8 cellular contexts compared by ENCODE assay signal in the genomic region with DNA sequence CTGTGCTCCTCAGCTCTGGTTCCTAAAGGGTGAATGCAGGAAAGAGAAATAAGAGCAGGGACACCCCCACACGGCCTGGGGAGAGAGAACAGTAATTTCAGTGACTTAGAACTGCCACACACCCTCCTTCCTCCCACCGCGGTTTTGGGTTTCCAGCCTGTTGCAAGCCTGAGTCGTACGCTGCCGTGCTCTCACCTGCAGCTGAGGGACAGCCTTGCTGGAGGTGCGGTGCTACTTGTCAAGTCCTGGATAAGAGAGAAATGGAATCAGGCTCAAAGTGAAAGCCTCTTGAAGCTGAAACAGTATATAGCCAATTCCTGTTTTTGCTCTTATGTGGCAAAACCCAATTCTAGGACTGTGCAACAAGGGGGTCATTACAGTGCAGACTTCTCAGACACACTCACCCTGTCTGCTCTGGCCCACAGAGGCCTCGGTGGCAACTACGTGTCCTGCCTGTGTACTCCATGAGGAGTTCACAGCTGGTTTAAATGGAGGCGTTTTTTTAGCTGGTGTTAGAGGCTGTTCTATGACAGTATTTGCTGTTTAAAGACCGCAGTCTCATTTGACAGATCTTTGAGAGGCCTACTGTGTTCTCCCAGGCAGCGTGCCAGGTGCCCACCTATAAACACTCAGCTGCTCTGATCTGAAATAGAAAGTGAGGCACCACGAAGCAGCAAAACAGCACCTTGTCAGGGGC. TPM values are rescaled to one million over a fixed set of nuclear protein-coding genes. Genes with fewer than 3 reads are reported as not detected.
DNase-seq lines count a peak whose midpoint lies in the region; ATAC-seq lines count a peak whose summit lies in the region.

No MANE protein-coding gene starts in this region.

- H3K27ac Mint-ChIP-seq in T-cell, result peak overlapping the region; percentile 90 to 95
- peak overlapping the region; percentile 85 for H3K27ac Mint-ChIP-seq in activated naive CD8-positive, alpha-beta T cell treated with anti-CD3 and anti-CD28 coated beads, Interleukin-2, amount 50 U/mL, for 24 hours
- peak overlapping the region; percentile 96 for H3K27ac Mint-ChIP-seq in stimulated activated effector memory CD8-positive, alpha-beta T cell treated with anti-CD3 and anti-CD28 coated beads, Interleukin-12 subunit alpha, Interleukin-12 subunit beta, amount 100 ng/mL, for 72 hours

- H3K36me3 ChIP-seq in mucosa of rectum (ENCODE audit: control insufficient read depth in 2 of 2, insufficient read depth in 2 of 2, low read length in 2 of 2), result peaks cover 11 to 18% of the 10 kb centered on the region in 2 donors

- H3K27ac ChIP-seq in mucosa of rectum (ENCODE audit: low read depth in 2 of 2, low read length in 2 of 2), result peak overlapping the region; percentile 19 to 60

- no peaks in the 10 kb centered on the region for H3K27me3 ChIP-seq in mucosa of rectum (ENCODE audit: control insufficient read depth in 2 of 2, insufficient read depth in 2 of 2, low read length in 2 of 2)

- no peak overlapping the region for H3K9ac ChIP-seq in mucosa of rectum (ENCODE audit: low read depth in 1 of 2, low read length in 2 of 2)

- no peaks in the 10 kb centered on the region for H3K27me3 Mint-ChIP-seq in T-cell
- H3K27me3 Mint-ChIP-seq in activated naive CD8-positive, alpha-beta T cell treated with anti-CD3 and anti-CD28 coated beads, Interleukin-2, amount 50 U/mL, for 24 hours, result no peaks in the 10 kb centered on the region

- peaks cover 78 to 88% (median 84%) of the 10 kb centered on the region in 3 donors for H3K4me1 Mint-ChIP-seq in T-cell
- peaks cover 82% of the 10 kb centered on the region for H3K4me1 Mint-ChIP-seq in activated naive CD8-positive, alpha-beta T cell treated with anti-CD3 and anti-CD28 coated beads, Interleukin-2, amount 50 U/mL, for 24 hours
- peaks cover 88% of the 10 kb centered on the region for H3K4me1 Mint-ChIP-seq in stimulated activated effector memory CD8-positive, alpha-beta T cell treated with anti-CD3 and anti-CD28 coated beads, Interleukin-12 subunit alpha, Interleukin-12 subunit beta, amount 100 ng/mL, for 72 hours

- CTCF ChIA-PET in T-cell (lab: Charles Lee), result interaction anchor here (0.6 to 3.5 kb wide), 14 partner anchors 10 to 78 kb away, joined by 3 to 24 read pairs (median 5); no protein-coding TSS in a partner anchor

- H3K4me3 Mint-ChIP-seq in T-cell, result peak overlapping the region; percentile 62 to 71 (median 66)
- H3K4me3 Mint-ChIP-seq in activated naive CD8-positive, alpha-beta T cell treated with anti-CD3 and anti-CD28 coated beads, Interleukin-2, amount 50 U/mL, for 24 hours, result peak overlapping the region; percentile 46
- H3K4me3 Mint-ChIP-seq in stimulated activated effector memory CD8-positive, alpha-beta T cell treated with anti-CD3 and anti-CD28 coated beads, Interleukin-12 subunit alpha, Interleukin-12 subunit beta, amount 100 ng/mL, for 72 hours, result peak overlapping the region; percentile 62

- peak overlapping the region in 1 of 2 donors; percentile 33 for H3K4me3 ChIP-seq in mucosa of rectum (ENCODE audit: low read length in 2 of 2)

- DNase-seq in T-cell (peak; percentile 50 to 85 (median 78)), NCI-H82 treated with DMSO at 0.1 percent for 48 hours (lab: John Stamatoyannopoulos, UW; ENCODE audit: unreplicated experiment) (no peak)
- DNase-seq in activated naive CD8-positive, alpha-beta T cell treated with anti-CD3 and anti-CD28 coated beads, Interleukin-2, amount 50 U/mL, for 24 hours, result peak; percentile 82
- peak; percentile 60 to 88 for DNase-seq in stimulated activated effector memory CD8-positive, alpha-beta T cell treated with anti-CD3 and anti-CD28 coated beads, Interleukin-12 subunit alpha, Interleukin-12 subunit beta, amount 100 ng/mL, for 72 hours (ENCODE audit: low spot score in 2 of 2)

- H3K9me3 Mint-ChIP-seq in T-cell, result no peaks in the 10 kb centered on the region
- no peaks in the 10 kb centered on the region for H3K9me3 Mint-ChIP-seq in activated naive CD8-positive, alpha-beta T cell treated with anti-CD3 and anti-CD28 coated beads, Interleukin-2, amount 50 U/mL, for 24 hours
- H3K9me3 Mint-ChIP-seq in stimulated activated effector memory CD8-positive, alpha-beta T cell treated with anti-CD3 and anti-CD28 coated beads, Interleukin-12 subunit alpha, Interleukin-12 subunit beta, amount 100 ng/mL, for 72 hours, result no peaks in the 10 kb centered on the region

- no peaks in the 10 kb centered on the region for H3K9me3 ChIP-seq in mucosa of rectum (ENCODE audit: control insufficient read depth in 2 of 2, low read length in 2 of 2)

- peaks cover 20 to 36% of the 10 kb centered on the region in 2 donors for H3K4me1 ChIP-seq in mucosa of rectum (ENCODE audit: control insufficient read depth in 2 of 2, insufficient read depth in 2 of 2, low read length in 2 of 2)

- POLR2A ChIA-PET in T-cell (lab: Charles Lee), result interaction anchor here (0.6 to 2.6 kb wide), 11 partner anchors 13 to 1888 kb away, joined by 3 to 13 read pairs (median 4); no protein-coding TSS in a partner anchor

- peaks cover 24% of the 10 kb centered on the region for H3K36me3 Mint-ChIP-seq in T-cell
- peaks cover 15% of the 10 kb centered on the region for H3K36me3 Mint-ChIP-seq in activated naive CD8-positive, alpha-beta T cell treated with anti-CD3 and anti-CD28 coated beads, Interleukin-2, amount 50 U/mL, for 24 hours (ENCODE audit: low read depth)
- H3K36me3 Mint-ChIP-seq in stimulated activated effector memory CD8-positive, alpha-beta T cell treated with anti-CD3 and anti-CD28 coated beads, Interleukin-12 subunit alpha, Interleukin-12 subunit beta, amount 100 ng/mL, for 72 hours, result peaks cover 52% of the 10 kb centered on the region

- peak; percentile 83 for ATAC-seq in GM18502 (IDR thresholded peaks at IDR 0.05; ENCODE audit: poor library complexity, unreplicated experiment)
- peak; percentile 79 for ATAC-seq in HG02884 (IDR thresholded peaks at IDR 0.05; ENCODE audit: unreplicated experiment)
- ATAC-seq in T-cell (replicated peaks in 1 of 4), result peak; percentile 90 to 95 (median 92)
- ATAC-seq in activated naive CD8-positive, alpha-beta T cell treated with anti-CD3 and anti-CD28 coated beads, Interleukin-2, amount 50 U/mL, for 24 hours, result peak; percentile 97
- peak; percentile 92 for ATAC-seq in stimulated activated effector memory CD8-positive, alpha-beta T cell treated with anti-CD3 and anti-CD28 coated beads, Interleukin-12 subunit alpha, Interleukin-12 subunit beta, amount 100 ng/mL, for 72 hours
- no peak for ATAC-seq in HG02970 (IDR thresholded peaks at IDR 0.05; ENCODE audit: low FRiP score, unreplicated experiment)

RNA-seq across cellular contexts. Expression of gene TBC1D2B, which starts 42.9 kb away (rescaled TPM):
- total RNA-seq in T-cell, result 100 to 1,000 TPM in 3 of 5 donors, 10 to 100 TPM in 2; 86.1 to 106 (median 101) TPM

RNA-seq across cellular contexts. Expression of gene SH2D7, which starts 57.7 kb away (rescaled TPM):
- total RNA-seq in T-cell, result not detected
